In the genomic region with DNA sequence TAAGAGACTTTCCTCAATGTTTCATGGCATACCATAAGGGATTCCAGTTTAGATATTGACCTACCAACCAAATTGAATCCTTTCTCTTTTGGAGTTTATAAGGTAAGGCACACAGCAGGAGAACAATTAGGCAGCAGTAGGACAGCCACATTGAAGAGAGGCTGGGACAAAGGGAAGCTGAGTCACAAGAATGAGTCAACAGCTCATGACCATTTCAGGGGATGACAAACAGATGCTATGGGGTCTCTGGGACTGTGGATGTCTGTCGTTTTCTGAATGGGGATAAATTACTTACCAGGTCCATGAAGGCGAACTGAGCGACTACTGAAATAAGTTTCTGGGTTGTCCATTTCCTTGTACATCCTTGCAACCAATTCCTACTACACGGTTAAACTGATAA, we compare ENCODE assay signal across 18 cellular contexts. TPM values are rescaled to one million over a fixed set of nuclear protein-coding genes. Genes with fewer than 3 reads are reported as not detected.
"Had no signal": no experiment of that assay in that cellular context is flagged by ENCODE, and none has a peak within 500 bp of the region (broad histone marks: within the 10 kb centered on the region; RNA-seq: fewer than 3 reads in every experiment).

No MANE protein-coding gene starts in this region.

- H3K4me3 ChIP-seq: ovary, skin epidermis, stomach, thoracic aorta had no signal

- H3K4me1 Mint-ChIP-seq: activated CD4-positive, alpha-beta memory T cell treated with anti-CD3 and anti-CD28 coated beads, Interleukin-2, amount 10 ng/mL, durations not matched to agents 7 days and 5 days; activated CD4-positive, alpha-beta T cell treated with anti-CD3 and anti-CD28 coated beads for 36 hours; activated naive CD8-positive, alpha-beta T cell treated with anti-CD3 and anti-CD28 coated beads, Interleukin-2, amount 10 ng/mL, durations not matched to agents 7 days and 5 days; neural crest cell had no signal

- ATAC-seq: activated CD4-positive, alpha-beta T cell treated with anti-CD3 and anti-CD28 coated beads for 36 hours; left ventricle myocardium superior had no signal

- H3K9me3 ChIP-seq: ovary, thoracic aorta had no signal

- H3K4me1 ChIP-seq: stomach had no signal

- H3K9me3 Mint-ChIP-seq: activated CD4-positive, alpha-beta memory T cell treated with anti-CD3 and anti-CD28 coated beads, Interleukin-2, amount 10 ng/mL, durations not matched to agents 7 days and 5 days had no signal

- H3K27ac ChIP-seq: ovary, skin epidermis, stomach, thoracic aorta, VCaP had no signal

- H3K27ac Mint-ChIP-seq: activated CD4-positive, alpha-beta memory T cell treated with anti-CD3 and anti-CD28 coated beads, Interleukin-2, amount 10 ng/mL, durations not matched to agents 7 days and 5 days; activated CD4-positive, alpha-beta T cell treated with anti-CD3 and anti-CD28 coated beads for 36 hours; activated naive CD8-positive, alpha-beta T cell treated with anti-CD3 and anti-CD28 coated beads, Interleukin-2, amount 10 ng/mL, durations not matched to agents 7 days and 5 days had no signal

- H3K4me3 Mint-ChIP-seq: activated CD4-positive, alpha-beta memory T cell treated with anti-CD3 and anti-CD28 coated beads, Interleukin-2, amount 10 ng/mL, durations not matched to agents 7 days and 5 days; activated CD4-positive, alpha-beta T cell treated with anti-CD3 and anti-CD28 coated beads for 36 hours; activated naive CD8-positive, alpha-beta T cell treated with anti-CD3 and anti-CD28 coated beads, Interleukin-2, amount 10 ng/mL, durations not matched to agents 7 days and 5 days; neural crest cell had no signal

- FAIRE-seq: colon, kidney had no signal

- H3K27me3 Mint-ChIP-seq: activated CD4-positive, alpha-beta memory T cell treated with anti-CD3 and anti-CD28 coated beads, Interleukin-2, amount 10 ng/mL, durations not matched to agents 7 days and 5 days; activated naive CD8-positive, alpha-beta T cell treated with anti-CD3 and anti-CD28 coated beads, Interleukin-2, amount 10 ng/mL, durations not matched to agents 7 days and 5 days had no signal

- H3K36me3 Mint-ChIP-seq: activated naive CD8-positive, alpha-beta T cell treated with anti-CD3 and anti-CD28 coated beads, Interleukin-2, amount 10 ng/mL, durations not matched to agents 7 days and 5 days had no signal

- H3K36me3 ChIP-seq: ovary, stomach, thoracic aorta had no signal

- DNase-seq: activated CD4-positive, alpha-beta memory T cell treated with anti-CD3 and anti-CD28 coated beads, Interleukin-2, amount 10 ng/mL, durations not matched to agents 7 days and 5 days; activated CD4-positive, alpha-beta T cell treated with anti-CD3 and anti-CD28 coated beads for 36 hours; activated gamma-delta T cell treated with Interleukin-2 at 50 U/mL for 16 hours; activated naive CD8-positive, alpha-beta T cell treated with anti-CD3 and anti-CD28 coated beads, Interleukin-2, amount 10 ng/mL, durations not matched to agents 7 days and 5 days; activated T-cell treated with anti-CD3 and anti-CD28 coated beads, Interleukin-2, amount 50 U/mL, for 48 hours; aorta; effector CD4-positive, alpha-beta T cell; kidney; left ventricle myocardium superior; ovary; retina; stomach; T-helper 9 cell had no signal

- H3K27me3 ChIP-seq: ovary, stomach had no signal

RNA-seq across cellular contexts. Expression of gene E2F7, which starts 48.6 kb away (rescaled TPM):
- total RNA-seq: thoracic aorta had no signal
- polyA plus RNA-seq: aorta had no signal
